Comparison of ENCODE assay signal across 16 cellular contexts in genomic region chr3:24101676-24102168, GRCh38.
A peak's percentile ranks its signal among the peaks of the same experiment; 100 is the strongest.
DNase-seq lines count a peak whose midpoint lies in the region; ATAC-seq and TF ChIP-seq lines count a peak whose summit lies in the region.
"Had no signal": no experiment of that assay in that cellular context is flagged by ENCODE, and none has a peak within 500 bp of the region (broad histone marks: within the 10 kb centered on the region; RNA-seq: fewer than 3 reads in every experiment).

No MANE protein-coding gene starts in this region.

- H3K27ac ChIP-seq in breast epithelium = no peak overlapping the region
- H3K27ac ChIP-seq: SJCRH30 had no signal

- WGBS in lower leg skin, 2 donors = 39 to 46% methylated on average over 2 of the region's 2 CpGs

- intact Hi-C loops in MCF 10A (cut with micrococcal nuclease) (no loop called here), breast epithelium (cut with DNase I; ENCODE audit: low total_unique reads) (no loop called here), lower leg skin (cut with DNase I; ENCODE audit: low total_unique reads) (no loop called here)

- H3K36me3 Mint-ChIP-seq in MCF 10A (ENCODE audit: insufficient read depth, unreplicated experiment) = no peaks in the 10 kb centered on the region
- H3K36me3 Mint-ChIP-seq: activated naive CD4-positive, alpha-beta T cell treated with anti-CD3 and anti-CD28 coated beads, Interleukin-2, amount 50 U/mL, for 24 hours had no signal

- H3K4me1 Mint-ChIP-seq in MCF 10A (ENCODE audit: insufficient read depth, unreplicated experiment) = peaks cover 27% of the 10 kb centered on the region
- H3K4me1 Mint-ChIP-seq: activated naive CD4-positive, alpha-beta T cell treated with anti-CD3 and anti-CD28 coated beads, Interleukin-2, amount 50 U/mL, for 24 hours had no signal

- H3K4me3 Mint-ChIP-seq in MCF 10A (ENCODE audit: unreplicated experiment) = no peak overlapping the region
- H3K4me3 Mint-ChIP-seq: activated naive CD4-positive, alpha-beta T cell treated with anti-CD3 and anti-CD28 coated beads, Interleukin-2, amount 50 U/mL, for 24 hours had no signal

- H3K4me1 ChIP-seq in breast epithelium = no peaks in the 10 kb centered on the region
- H3K4me1 ChIP-seq in skeletal muscle satellite cell (ENCODE audit: control insufficient read depth, insufficient read depth, low read length) = peaks cover 13% of the 10 kb centered on the region
- H3K4me1 ChIP-seq: SJCRH30 had no signal

- DNase-seq in MCF 10A (ENCODE audit: unreplicated experiment) (peak; percentile 16), breast epithelium (ENCODE audit: low spot score in 2 of 2) (no peak), MG63 (peak; percentile 3), fibroblast of mammary gland (ENCODE audit: low read depth) (peak; percentile 36), NCI-H524 treated with DMSO at 0.1 percent for 48 hours (lab: John Stamatoyannopoulos, UW) (no peak), lower leg skin (ENCODE audit: low spot score in 2 of 2) (no peak)
- DNase-seq: activated CD4-positive, alpha-beta T cell treated with anti-CD3 and anti-CD28 coated beads for 1 hour; left cardiac atrium; NCI-H1694 treated with DMSO at 0.1 percent for 48 hours; NCI-H446 treated with DMSO at 0.1 percent for 48 hours; SJCRH30; stimulated activated CD4-positive, alpha-beta T cell treated with anti-CD3 and anti-CD28 coated beads, Interleukin-12 subunit alpha, Interleukin-12 subunit beta, amount 100 ng/mL, for 4 hours; stimulated activated naive CD4-positive, alpha-beta T cell treated with Interleukin-2 at 50 U/mL for 16 hours had no signal

- H3K4me3 ChIP-seq in breast epithelium = no peak overlapping the region
- H3K4me3 ChIP-seq in MG63 = no peak overlapping the region
- H3K4me3 ChIP-seq in fibroblast of mammary gland (ENCODE audit: control insufficient read depth, low read depth, low read length) = no peak overlapping the region
- no peak overlapping the region for H3K4me3 ChIP-seq in skeletal muscle satellite cell (ENCODE audit: low read length)
- no peak overlapping the region for H3K4me3 ChIP-seq in lower leg skin (ENCODE audit: low read depth, poor library complexity, severe bottlenecking)
- H3K4me3 ChIP-seq: SJCRH30 had no signal

- TF ChIP-seq POLR2A in breast epithelium (IDR thresholded peaks at IDR 0.05) = no peak
- no peak for TF ChIP-seq POLR2A in lower leg skin (IDR thresholded peaks at IDR 0.05)

- H3K9ac ChIP-seq in skeletal muscle satellite cell (ENCODE audit: low read depth, low read length) = peak overlapping the region; percentile 23

- H3K4me2 ChIP-seq in skeletal muscle satellite cell (ENCODE audit: low read length) = no peak overlapping the region

- ATAC-seq in GM18868 (IDR thresholded peaks at IDR 0.05; ENCODE audit: unreplicated experiment) = no peak

- H3K9me3 ChIP-seq in breast epithelium (no peaks in the 10 kb centered on the region), MG63 (no peaks in the 10 kb centered on the region), skeletal muscle satellite cell (replicated peaks; ENCODE audit: low read length) (no peaks in the 10 kb centered on the region)
- H3K9me3 ChIP-seq: SJCRH30 had no signal

- H3K36me3 ChIP-seq in breast epithelium (no peaks in the 10 kb centered on the region), MG63 (no peaks in the 10 kb centered on the region), skeletal muscle satellite cell (ENCODE audit: insufficient read depth, low read length) (no peaks in the 10 kb centered on the region)
- H3K36me3 ChIP-seq: SJCRH30 had no signal

- H3K9me3 Mint-ChIP-seq in MCF 10A (ENCODE audit: unreplicated experiment) = no peaks in the 10 kb centered on the region
- H3K9me3 Mint-ChIP-seq: activated naive CD4-positive, alpha-beta T cell treated with anti-CD3 and anti-CD28 coated beads, Interleukin-2, amount 50 U/mL, for 24 hours had no signal

- H3K27ac Mint-ChIP-seq in MCF 10A (ENCODE audit: low read depth, unreplicated experiment) = peak overlapping the region; percentile 70
- H3K27ac Mint-ChIP-seq: activated naive CD4-positive, alpha-beta T cell treated with anti-CD3 and anti-CD28 coated beads, Interleukin-2, amount 50 U/mL, for 24 hours had no signal

- no peaks in the 10 kb centered on the region for H3K27me3 Mint-ChIP-seq in MCF 10A (ENCODE audit: insufficient read depth, unreplicated experiment)

- CTCF ChIA-PET in MCF 10A (lab: Yijun Ruan, JAX) = interaction anchor here (0.6 to 1.5 kb wide), 8 partner anchors 13 to 348 kb away, joined by 3 to 6 read pairs (median 3); no protein-coding TSS in a partner anchor

- POLR2A ChIA-PET in MCF 10A (lab: Yijun Ruan, JAX) = interaction anchor here (0.6 to 1.7 kb wide), 2 partner anchors 9 to 27 kb away, joined by 3 to 6 read pairs; no protein-coding TSS in a partner anchor

- BruUV-seq in MCF 10A (replicated peaks; lab: Mats Ljungman, UMichigan) = no TSS peak

- H3K27me3 ChIP-seq in breast epithelium (no peaks in the 10 kb centered on the region), MG63 (no peaks in the 10 kb centered on the region), skeletal muscle satellite cell (ENCODE audit: control insufficient read depth, insufficient read depth, low read length) (no peaks in the 10 kb centered on the region)
- H3K27me3 ChIP-seq: SJCRH30 had no signal

- no peak for TF ChIP-seq CTCF in MCF 10A (IDR thresholded peaks at IDR 0.05; ENCODE audit: unreplicated experiment)
- TF ChIP-seq CTCF in breast epithelium (IDR thresholded peaks at IDR 0.05) = no peak
- TF ChIP-seq CTCF in fibroblast of mammary gland (conservative IDR thresholded peaks at IDR 0.05; ENCODE audit: control insufficient read depth, insufficient read depth, low read depth, low read length) = no peak
- TF ChIP-seq CTCF in lower leg skin (IDR thresholded peaks at IDR 0.05) = no peak

Comparison
In these comparisons a context has a peak if more than half of its experiments do, and no peak if none do; other contexts are left out.
1. DNase-seq: peak in MCF 10A (single experiment), MG63 (single experiment) and fibroblast of mammary gland (single experiment); none in breast epithelium (0 of 2), NCI-H524 treated with DMSO at 0.1 percent for 48 hours (single experiment) and lower leg skin (0 of 2).